8 cellular contexts compared by ENCODE assay signal in the genomic region with DNA sequence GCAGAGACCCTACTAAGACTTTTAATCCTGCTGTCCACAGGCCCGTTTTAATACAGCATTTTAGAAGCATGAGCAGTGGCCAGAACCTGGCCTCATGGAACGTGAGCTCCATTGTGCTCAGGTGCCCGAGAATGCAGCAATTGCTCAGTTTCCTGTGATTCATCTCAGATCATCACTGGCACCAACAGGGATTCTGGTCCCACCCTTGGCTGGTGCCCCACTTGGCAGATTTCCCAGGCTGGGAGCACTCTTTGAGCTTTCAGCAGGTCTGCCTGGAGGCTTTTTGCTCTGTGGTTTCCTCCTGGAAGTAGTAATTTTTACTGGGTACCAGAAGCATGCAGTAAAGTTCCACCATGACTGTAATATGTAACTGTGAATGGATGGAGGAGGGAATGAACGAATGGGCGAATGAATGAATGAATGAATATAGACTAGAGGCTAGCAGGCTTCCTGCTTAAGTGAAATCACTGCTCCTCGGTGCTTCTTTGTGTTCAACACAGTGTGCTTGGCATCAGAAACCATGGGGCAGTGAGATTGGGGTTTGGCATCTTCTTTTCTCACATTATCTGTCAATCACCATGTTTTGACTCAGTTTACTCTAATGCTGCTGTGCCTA.
DNase-seq lines count a peak whose midpoint lies in the region; ATAC-seq and TF ChIP-seq lines count a peak whose summit lies in the region.

No MANE protein-coding gene starts in this region.

- no peak for TF ChIP-seq CTCF in fibroblast of villous mesenchyme (IDR thresholded peaks at IDR 0.05; ENCODE audit: insufficient read depth, low read depth, low read length)
- no peak for TF ChIP-seq CTCF in gastrocnemius medialis (IDR thresholded peaks at IDR 0.05 in 4 of 5, conservative IDR thresholded peaks at IDR 0.05 in 1 of 5)

- ATAC-seq in gastrocnemius medialis = peak; percentile 25 to 60
- ATAC-seq in HG03097 (IDR thresholded peaks at IDR 0.05; ENCODE audit: low FRiP score, unreplicated experiment) = no peak
- no peak for ATAC-seq in HG03135 (IDR thresholded peaks at IDR 0.05; ENCODE audit: unreplicated experiment)

- TF ChIP-seq POLR2A in gastrocnemius medialis (IDR thresholded peaks at IDR 0.05) = no peak

- peak; percentile 44 for DNase-seq in activated CD8-positive, alpha-beta memory T cell treated with anti-CD3 and anti-CD28 coated beads for 24 hours
- no peak for DNase-seq in activated CD8-positive, alpha-beta memory T cell treated with anti-CD3 and anti-CD28 coated beads, Interleukin-2, amount 50 U/mL, for 4 hours
- DNase-seq in SJCRH30 (peak; percentile 70 to 78), fibroblast of villous mesenchyme (ENCODE audit: low read depth) (peak; percentile 63), gastrocnemius medialis (peak in 1 of 2 donors; percentile 33), NK-92 (lab: John Stamatoyannopoulos, UW; ENCODE audit: unreplicated experiment) (no peak)

- H3K9me3 ChIP-seq in SJCRH30 (replicated peaks) = no peaks in the 10 kb centered on the region
- no peaks in the 10 kb centered on the region for H3K9me3 ChIP-seq in gastrocnemius medialis

- H3K4me1 ChIP-seq in SJCRH30 = peaks cover 11% of the 10 kb centered on the region; the same call in 1 of the 2 replicates
- peaks cover 9 to 38% of the 10 kb centered on the region in 2 donors for H3K4me1 ChIP-seq in gastrocnemius medialis

- H3K27ac ChIP-seq in SJCRH30 (no peak overlapping the region), gastrocnemius medialis (peak overlapping the region; percentile 8 to 33 (median 19))

- in situ Hi-C loops in gastrocnemius medialis (cut with MboI; ENCODE audit: low sequenced_read_pairs in 4 of 4) = no loop called here

- H3K36me3 ChIP-seq in SJCRH30 = no peaks in the 10 kb centered on the region
- H3K36me3 ChIP-seq in gastrocnemius medialis = no peaks in the 10 kb centered on the region

- intact Hi-C loops in gastrocnemius medialis (cut with DNase I; ENCODE audit: low total_unique reads) = no loop called here

- H3K27me3 ChIP-seq in SJCRH30 = no peaks in the 10 kb centered on the region
- no peaks in the 10 kb centered on the region for H3K27me3 ChIP-seq in gastrocnemius medialis

- H3K4me3 ChIP-seq in SJCRH30 (no peak overlapping the region), fibroblast of villous mesenchyme (ENCODE audit: low read depth, low read length) (no peak overlapping the region), gastrocnemius medialis (no peak overlapping the region)

Comparison
In these comparisons a context has a peak if more than half of its experiments do, and no peak if none do; other contexts are left out.
1. DNase-seq: peak in activated CD8-positive, alpha-beta memory T cell treated with anti-CD3 and anti-CD28 coated beads for 24 hours (single experiment), SJCRH30 (2 of 2) and fibroblast of villous mesenchyme (single experiment); none in activated CD8-positive, alpha-beta memory T cell treated with anti-CD3 and anti-CD28 coated beads, Interleukin-2, amount 50 U/mL, for 4 hours (single experiment) and NK-92 (single experiment).
2. ATAC-seq: peak in gastrocnemius medialis (2 of 2); none in HG03097 (single experiment) and HG03135 (single experiment).